In the genomic region with DNA sequence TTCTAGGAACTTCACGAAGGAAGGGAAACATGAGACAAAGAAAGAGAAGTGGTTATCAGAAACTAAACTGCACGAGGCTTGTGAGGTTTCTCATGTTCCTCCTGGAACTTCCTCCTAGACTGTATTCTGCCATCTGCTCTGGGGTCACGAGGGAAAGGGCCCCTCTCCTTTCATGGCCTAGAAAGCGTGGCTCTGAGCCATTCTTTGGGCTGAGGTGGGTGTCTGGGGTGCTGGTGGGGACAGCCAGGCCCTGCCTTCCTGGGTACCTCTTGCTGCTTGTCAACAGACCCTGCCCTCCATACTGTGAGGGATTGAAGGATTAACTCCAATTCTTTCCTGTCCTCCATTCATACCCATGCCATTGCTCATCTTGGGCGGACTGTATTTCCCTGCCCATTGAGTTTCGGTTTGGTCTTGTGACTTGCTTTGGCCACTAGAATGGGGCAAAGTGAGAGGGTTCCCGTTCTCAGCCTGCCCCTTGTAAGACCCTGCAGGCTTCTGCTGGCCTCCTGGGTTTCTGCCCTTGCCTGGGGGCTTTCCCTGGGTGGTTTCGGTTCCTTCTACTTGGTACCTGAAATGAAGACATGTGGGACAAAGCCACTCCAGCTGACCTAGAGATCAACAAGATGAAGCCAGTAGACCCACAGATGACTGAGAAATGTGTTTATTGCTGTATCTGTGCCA, we compare ENCODE assay signal across 10 cellular contexts. TPM values are rescaled to one million over a fixed set of nuclear protein-coding genes. Genes with fewer than 3 reads are reported as not detected.
DNase-seq lines count a peak whose midpoint lies in the region; ATAC-seq and TF ChIP-seq lines count a peak whose summit lies in the region.
"Had no signal": no experiment of that assay in that cellular context is flagged by ENCODE, and none has a peak within 500 bp of the region (broad histone marks: within the 10 kb centered on the region; RNA-seq: fewer than 3 reads in every experiment).

No MANE protein-coding gene starts in this region.

- DNase-seq in activated CD4-positive, alpha-beta T cell treated with anti-CD3 and anti-CD28 coated beads, Interleukin-2, amount 10 ng/mL, durations not matched to agents 24 days and 14 days, result no peak
- DNase-seq in activated CD4-positive, alpha-beta T cell treated with anti-CD3 and anti-CD28 coated beads, Interleukin-2, amount 50 U/mL, for 1 hour, result no peak
- DNase-seq in Peyer's patch (peak in 2 of 3 donors; percentile 91 to 92), NK-92 (lab: John Stamatoyannopoulos, UW; ENCODE audit: unreplicated experiment) (no peak), NCI-H774 (lab: John Stamatoyannopoulos, UW) (no peak)
- DNase-seq in stimulated activated naive B cell treated with anti-CD40 and anti-IgM and Interleukin-4, amounts not matched to agents 10 μg/mL and 1 μg/mL and 100 μg/mL, for 72 hours, result peak; percentile 93
- DNase-seq in activated CD4-positive, alpha-beta T cell treated with anti-CD3 and anti-CD28 coated beads for 4 hours, result no peak
- DNase-seq: NCI-H2171 had no signal

- no peaks in the 10 kb centered on the region for H3K9me3 ChIP-seq in Peyer's patch
- H3K9me3 ChIP-seq: body of pancreas had no signal

- intact Hi-C loops in activated CD4-positive, alpha-beta T cell treated with anti-CD3 and anti-CD28 coated beads, Interleukin-2, amount 10 ng/mL, durations not matched to agents 24 days and 14 days (cut with micrococcal nuclease), result no loop called here

- peaks cover 0 to 6% (median 0%) of the 10 kb centered on the region in 4 donors for H3K4me1 ChIP-seq in Peyer's patch
- H3K4me1 ChIP-seq: body of pancreas had no signal

- H3K36me3 Mint-ChIP-seq in activated CD4-positive, alpha-beta T cell treated with anti-CD3 and anti-CD28 coated beads, Interleukin-2, amount 10 ng/mL, durations not matched to agents 24 days and 14 days (ENCODE audit: low read depth), result peaks cover 2% of the 10 kb centered on the region
- H3K36me3 Mint-ChIP-seq in stimulated activated naive B cell treated with anti-CD40 and anti-IgM and Interleukin-4, amounts not matched to agents 10 μg/mL and 1 μg/mL and 100 μg/mL, for 72 hours, result no peaks in the 10 kb centered on the region

- TF ChIP-seq CTCF in Peyer's patch (IDR thresholded peaks at IDR 0.05), result no peak

- H3K4me1 Mint-ChIP-seq in activated CD4-positive, alpha-beta T cell treated with anti-CD3 and anti-CD28 coated beads, Interleukin-2, amount 10 ng/mL, durations not matched to agents 24 days and 14 days, result peaks cover 52% of the 10 kb centered on the region
- H3K4me1 Mint-ChIP-seq in stimulated activated naive B cell treated with anti-CD40 and anti-IgM and Interleukin-4, amounts not matched to agents 10 μg/mL and 1 μg/mL and 100 μg/mL, for 72 hours, result peaks cover 41 to 57% of the 10 kb centered on the region in 2 donors

- no peaks in the 10 kb centered on the region for H3K36me3 ChIP-seq in Peyer's patch

- peak overlapping the region; percentile 44 to 79 (median 48) for H3K27ac ChIP-seq in Peyer's patch
- H3K27ac ChIP-seq: body of pancreas had no signal

- H3K9me3 Mint-ChIP-seq in activated CD4-positive, alpha-beta T cell treated with anti-CD3 and anti-CD28 coated beads, Interleukin-2, amount 10 ng/mL, durations not matched to agents 24 days and 14 days, result peaks cover 4% of the 10 kb centered on the region
- no peaks in the 10 kb centered on the region for H3K9me3 Mint-ChIP-seq in stimulated activated naive B cell treated with anti-CD40 and anti-IgM and Interleukin-4, amounts not matched to agents 10 μg/mL and 1 μg/mL and 100 μg/mL, for 72 hours

- H3K4me3 ChIP-seq in Peyer's patch, result no peak overlapping the region
- H3K4me3 ChIP-seq: body of pancreas had no signal

- H3K27me3 ChIP-seq in Peyer's patch, result no peaks in the 10 kb centered on the region
- H3K27me3 ChIP-seq: body of pancreas had no signal

- H3K4me3 Mint-ChIP-seq in activated CD4-positive, alpha-beta T cell treated with anti-CD3 and anti-CD28 coated beads, Interleukin-2, amount 10 ng/mL, durations not matched to agents 24 days and 14 days, result no peak overlapping the region
- H3K4me3 Mint-ChIP-seq in stimulated activated naive B cell treated with anti-CD40 and anti-IgM and Interleukin-4, amounts not matched to agents 10 μg/mL and 1 μg/mL and 100 μg/mL, for 72 hours, result peak overlapping the region; percentile 12 to 69

- no peaks in the 10 kb centered on the region for H3K27me3 Mint-ChIP-seq in activated CD4-positive, alpha-beta T cell treated with anti-CD3 and anti-CD28 coated beads, Interleukin-2, amount 10 ng/mL, durations not matched to agents 24 days and 14 days
- peaks cover 8 to 19% of the 10 kb centered on the region in 2 donors for H3K27me3 Mint-ChIP-seq in stimulated activated naive B cell treated with anti-CD40 and anti-IgM and Interleukin-4, amounts not matched to agents 10 μg/mL and 1 μg/mL and 100 μg/mL, for 72 hours

- ATAC-seq in HG02938 (IDR thresholded peaks at IDR 0.05; ENCODE audit: unreplicated experiment), result peak; percentile 92
- peak; percentile 96 to 97 for ATAC-seq in stimulated activated naive B cell treated with anti-CD40 and anti-IgM and Interleukin-4, amounts not matched to agents 10 μg/mL and 1 μg/mL and 100 μg/mL, for 72 hours (replicated peaks)
- ATAC-seq: body of pancreas had no signal

- no peak for TF ChIP-seq POLR2A in Peyer's patch (IDR thresholded peaks at IDR 0.05)

- H3K27ac Mint-ChIP-seq in activated CD4-positive, alpha-beta T cell treated with anti-CD3 and anti-CD28 coated beads, Interleukin-2, amount 10 ng/mL, durations not matched to agents 24 days and 14 days, result peak overlapping the region; percentile 8
- H3K27ac Mint-ChIP-seq in stimulated activated naive B cell treated with anti-CD40 and anti-IgM and Interleukin-4, amounts not matched to agents 10 μg/mL and 1 μg/mL and 100 μg/mL, for 72 hours, result peak overlapping the region; percentile 97

RNA-seq across cellular contexts. Expression of gene GIMAP8, which starts 14.9 kb away (rescaled TPM):
- 7.9 and 8.5 TPM in 2 replicates for total RNA-seq in activated CD4-positive, alpha-beta T cell treated with anti-CD3 and anti-CD28 coated beads, Interleukin-2, amount 10 ng/mL, durations not matched to agents 24 days and 14 days
- total RNA-seq in Peyer's patch, result 10 to 100 TPM in 1 of 4 donors, 1 to 10 TPM in 2, under 1 TPM in 1; 0.88 to 19.8 (median 5.2) TPM

RNA-seq across cellular contexts. Expression of gene ZNF775, which starts 56.4 kb away (rescaled TPM):
- total RNA-seq in activated CD4-positive, alpha-beta T cell treated with anti-CD3 and anti-CD28 coated beads, Interleukin-2, amount 10 ng/mL, durations not matched to agents 24 days and 14 days, result 4.2 and 5.5 TPM in 2 replicates
- total RNA-seq in Peyer's patch, result 1 to 10 TPM; 1.7 to 2.8 (median 2.5) TPM

Comparison
In these comparisons a context has a peak if more than half of its experiments do, and no peak if none do; other contexts are left out.
1. DNase-seq: peak in Peyer's patch (2 of 3) and stimulated activated naive B cell treated with anti-CD40 and anti-IgM and Interleukin-4, amounts not matched to agents 10 μg/mL and 1 μg/mL and 100 μg/mL, for 72 hours (single experiment); none in activated CD4-positive, alpha-beta T cell treated with anti-CD3 and anti-CD28 coated beads, Interleukin-2, amount 10 ng/mL, durations not matched to agents 24 days and 14 days (single experiment), activated CD4-positive, alpha-beta T cell treated with anti-CD3 and anti-CD28 coated beads, Interleukin-2, amount 50 U/mL, for 1 hour (single experiment), NK-92 (single experiment), activated CD4-positive, alpha-beta T cell treated with anti-CD3 and anti-CD28 coated beads for 4 hours (0 of 2) and NCI-H774 (single experiment).